8 cellular contexts compared by ENCODE assay signal in the genomic region with DNA sequence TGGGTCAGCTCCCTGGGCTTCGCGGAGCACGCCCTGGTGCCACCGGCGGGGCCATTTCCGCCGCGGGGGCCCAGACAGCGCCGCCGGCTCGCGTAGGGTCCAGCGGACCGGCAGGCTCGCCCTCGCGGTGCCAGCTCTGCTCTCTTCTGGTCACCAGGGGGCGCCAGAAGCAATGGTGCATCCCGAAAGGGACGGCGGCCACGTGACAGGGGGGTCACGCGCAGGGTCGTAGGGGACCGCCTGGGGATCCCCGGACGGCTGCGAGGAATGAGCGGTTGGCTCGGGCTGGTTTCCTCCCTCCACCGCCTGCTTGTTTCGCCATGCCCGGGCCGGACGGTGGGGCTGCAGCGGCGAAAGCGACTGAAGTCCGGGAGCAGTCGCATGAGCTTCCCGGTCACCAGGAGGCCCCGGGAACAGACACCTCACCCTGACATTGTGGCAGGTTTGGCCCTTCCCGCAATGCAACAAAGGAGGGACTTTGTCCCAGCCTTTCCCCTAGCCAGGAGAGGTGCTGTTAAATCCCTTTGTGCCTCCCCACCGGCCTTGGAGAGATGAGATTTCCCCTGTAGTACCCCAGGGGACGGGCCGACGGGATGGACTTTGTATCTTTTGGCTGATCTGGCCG. TPM values are rescaled to one million over a fixed set of nuclear protein-coding genes. Genes with fewer than 3 reads are reported as not detected.
DNase-seq lines count a peak whose midpoint lies in the region; ATAC-seq and TF ChIP-seq lines count a peak whose summit lies in the region.

No MANE protein-coding gene starts in this region.

- no peak overlapping the region for H3K27ac ChIP-seq in coronary artery

- H3K4me3 ChIP-seq in BE2C (ENCODE audit: low read depth, low read length), result peak overlapping the region; percentile 51
- H3K4me3 ChIP-seq in coronary artery, result peak overlapping the region; percentile 67

- peak; percentile 78 for DNase-seq in BE2C
- DNase-seq in NCI-H146 (lab: John Stamatoyannopoulos, UW), result peak; percentile 70
- DNase-seq in activated CD4-positive, alpha-beta T cell treated with anti-CD3 and anti-CD28 coated beads for 4 hours, result peak; percentile 44 to 60
- DNase-seq in coronary artery (ENCODE audit: low spot score), result no peak
- peak; percentile 79 for DNase-seq in left kidney (ENCODE audit: low read depth, low spot score)
- peak; percentile 18 to 50 (median 40) for DNase-seq in stimulated activated CD4-positive, alpha-beta T cell treated with anti-CD3 and anti-CD28 coated beads, Interleukin-1b, Interleukin-23, amount 100 ng/mL, for 24 hours (ENCODE audit: low read depth in 4 of 4, low spot score in 1 of 4)
- DNase-seq in SIG-M5 (lab: John Stamatoyannopoulos, UW), result no peak

- no peaks in the 10 kb centered on the region for H3K27me3 ChIP-seq in BE2C

- peak; percentile 77 for ATAC-seq in GM19463 (IDR thresholded peaks at IDR 0.05; ENCODE audit: unreplicated experiment)

- H3K36me3 ChIP-seq in BE2C, result no peaks in the 10 kb centered on the region

- H3K9me3 ChIP-seq in BE2C, result no peaks in the 10 kb centered on the region

- TF ChIP-seq CTCF in BE2C (IDR thresholded peaks at IDR 0.05; ENCODE audit: low read depth, low read length) (peak; percentile 50), coronary artery (IDR thresholded peaks at IDR 0.05) (peak; percentile 39)

- no peaks in the 10 kb centered on the region for H3K4me1 ChIP-seq in BE2C

RNA-seq across cellular contexts. Expression of a gene that starts 15.8 kb away (rescaled TPM):
- polyA plus RNA-seq in BE2C (2012; ENCODE audit: insufficient read depth, insufficient read length, low read depth), result not detected

Comparison
In these comparisons a context has a peak if more than half of its experiments do, and no peak if none do; other contexts are left out.
1. DNase-seq: peak in BE2C (single experiment), NCI-H146 (single experiment), activated CD4-positive, alpha-beta T cell treated with anti-CD3 and anti-CD28 coated beads for 4 hours (2 of 2), left kidney (single experiment) and stimulated activated CD4-positive, alpha-beta T cell treated with anti-CD3 and anti-CD28 coated beads, Interleukin-1b, Interleukin-23, amount 100 ng/mL, for 24 hours (4 of 4); none in coronary artery (single experiment) and SIG-M5 (single experiment).